8 cellular contexts compared by ENCODE assay signal in the genomic region with DNA sequence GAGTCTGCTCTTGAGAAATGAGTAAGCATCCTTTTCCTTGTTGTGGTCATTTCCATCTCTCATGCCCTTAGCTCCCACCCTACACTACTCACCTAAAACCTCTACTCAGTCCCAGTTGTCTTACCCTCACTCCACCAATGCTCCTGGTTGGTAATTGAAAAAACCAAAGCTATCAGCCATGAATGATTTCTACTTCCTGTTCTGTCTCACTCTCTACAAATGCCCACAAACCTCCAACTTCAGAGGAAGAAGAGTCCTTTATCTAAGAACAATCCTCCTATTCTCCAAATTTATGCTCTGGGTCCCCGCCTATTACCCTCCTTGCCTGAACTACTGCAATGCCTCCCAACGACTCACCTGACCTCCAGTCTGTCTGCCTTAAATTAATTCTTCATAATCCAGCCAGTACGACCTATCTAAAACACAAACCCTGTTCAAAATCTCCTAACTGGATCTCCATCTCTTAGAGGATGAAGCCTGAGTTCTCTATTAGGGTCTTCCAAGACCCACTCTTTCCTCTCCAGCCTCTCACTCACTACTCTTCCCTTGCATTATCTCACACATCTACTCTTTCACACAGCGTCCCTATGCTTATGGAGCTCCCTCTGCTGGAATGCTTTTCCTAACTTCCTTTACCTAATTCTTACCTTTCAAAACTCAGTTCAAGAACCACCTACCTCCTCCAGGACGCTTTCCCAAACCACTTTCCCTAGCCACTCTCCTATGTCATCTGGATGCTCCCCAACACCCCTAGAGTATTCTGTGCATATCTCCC. TPM values are rescaled to one million over a fixed set of nuclear protein-coding genes. Genes with fewer than 3 reads are reported as not detected.
A peak's percentile ranks its signal among the peaks of the same experiment; 100 is the strongest.
DNase-seq lines count a peak whose midpoint lies in the region; ATAC-seq and TF ChIP-seq lines count a peak whose summit lies in the region.

No MANE protein-coding gene starts in this region.

- TF ChIP-seq CTCF in cardiac fibroblast (IDR thresholded peaks at IDR 0.05; ENCODE audit: low read depth, low read length), result peak; percentile 40
- TF ChIP-seq CTCF in nephron (IDR thresholded peaks at IDR 0.05; ENCODE audit: unreplicated experiment in 3 of 3), result peak; percentile 39 to 45 (median 45)
- no peak for TF ChIP-seq CTCF in coronary artery (IDR thresholded peaks at IDR 0.05)

- H3K27me3 Mint-ChIP-seq in activated T-cell treated with anti-CD3 and anti-CD28 coated beads, Interleukin-2, amount 50 U/mL, for 72 hours (ENCODE audit: low read depth), result no peaks in the 10 kb centered on the region
- no peaks in the 10 kb centered on the region for H3K27me3 Mint-ChIP-seq in nephron (ENCODE audit: low read depth)

- no peak overlapping the region for H3K4me3 ChIP-seq in cardiac fibroblast (replicated peaks in 1 of 2; ENCODE audit: low read depth in 2 of 2, low read length in 2 of 2)
- H3K4me3 ChIP-seq in coronary artery, result no peak overlapping the region

- peak; percentile 32 to 40 for ATAC-seq in activated T-cell treated with anti-CD3 and anti-CD28 coated beads, Interleukin-2, amount 50 U/mL, for 72 hours (replicated peaks in 1 of 2)
- peak; percentile 48 for ATAC-seq in HG02610 (IDR thresholded peaks at IDR 0.05; ENCODE audit: unreplicated experiment)

- H3K4me3 Mint-ChIP-seq in activated T-cell treated with anti-CD3 and anti-CD28 coated beads, Interleukin-2, amount 50 U/mL, for 72 hours, result peak overlapping the region; percentile 21 to 57
- H3K4me3 Mint-ChIP-seq in nephron, result peak overlapping the region; percentile 50 to 77 (median 63)

- H3K27ac ChIP-seq in coronary artery, result no peak overlapping the region

- no peaks in the 10 kb centered on the region for H3K9me3 Mint-ChIP-seq in activated T-cell treated with anti-CD3 and anti-CD28 coated beads, Interleukin-2, amount 50 U/mL, for 72 hours
- H3K9me3 Mint-ChIP-seq in nephron, result no peaks in the 10 kb centered on the region

- peaks cover 58% of the 10 kb centered on the region for H3K4me1 Mint-ChIP-seq in activated T-cell treated with anti-CD3 and anti-CD28 coated beads, Interleukin-2, amount 50 U/mL, for 72 hours (ENCODE audit: low read depth)
- H3K4me1 Mint-ChIP-seq in nephron, result peaks cover 24% of the 10 kb centered on the region

- DNase-seq in activated T-cell treated with anti-CD3 and anti-CD28 coated beads, Interleukin-2, amount 50 U/mL, for 72 hours, result no peak
- no peak for DNase-seq in activated T-cell treated with anti-CD3 and anti-CD28 coated beads, Interleukin-2, amount 50 U/mL, for 48 hours
- DNase-seq in NCI-H2227 treated with DMSO at 0.1 percent for 48 hours (lab: John Stamatoyannopoulos, UW) (peak; percentile 4), cardiac fibroblast (ENCODE audit: low read depth in 2 of 2) (peak; percentile 31 to 39), coronary artery (ENCODE audit: low spot score) (no peak)
- no peak for DNase-seq in stimulated activated CD4-positive, alpha-beta T cell treated with anti-CD3 and anti-CD28 coated beads, Interleukin-12 subunit alpha, Interleukin-12 subunit beta, amount 100 ng/mL, for 4 hours

- peaks cover 4 to 16% of the 10 kb centered on the region in 2 donors for H3K36me3 Mint-ChIP-seq in activated T-cell treated with anti-CD3 and anti-CD28 coated beads, Interleukin-2, amount 50 U/mL, for 72 hours (ENCODE audit: insufficient read depth in 2 of 2)
- H3K36me3 Mint-ChIP-seq in nephron (ENCODE audit: low read depth), result peaks cover 28% of the 10 kb centered on the region

- peak overlapping the region; percentile 10 for H3K27ac Mint-ChIP-seq in activated T-cell treated with anti-CD3 and anti-CD28 coated beads, Interleukin-2, amount 50 U/mL, for 72 hours
- peak overlapping the region in 2 of 3 experiments; percentile 1 to 10 for H3K27ac Mint-ChIP-seq in nephron

RNA-seq across cellular contexts. Expression of a gene that starts 2.2 kb away (rescaled TPM):
- total RNA-seq in activated T-cell treated with anti-CD3 and anti-CD28 coated beads, Interleukin-2, amount 50 U/mL, for 72 hours, result 10 to 100 TPM; 28.5 to 29.0 TPM

RNA-seq across cellular contexts. Expression of a gene that starts 2.3 kb away (rescaled TPM):
- total RNA-seq in activated T-cell treated with anti-CD3 and anti-CD28 coated beads, Interleukin-2, amount 50 U/mL, for 72 hours, result 10 to 100 TPM; 31.7 to 34.0 TPM

RNA-seq across cellular contexts. Expression of a gene that starts 10.4 kb away (rescaled TPM):
- total RNA-seq in activated T-cell treated with anti-CD3 and anti-CD28 coated beads, Interleukin-2, amount 50 U/mL, for 72 hours, result 10 to 100 TPM; 11.6 to 12.9 TPM

RNA-seq across cellular contexts. Expression of a gene that starts 12.6 kb away (rescaled TPM):
- 10 to 100 TPM; 21.5 to 23.4 TPM for total RNA-seq in activated T-cell treated with anti-CD3 and anti-CD28 coated beads, Interleukin-2, amount 50 U/mL, for 72 hours

RNA-seq across cellular contexts. Expression of a gene that starts 13.9 kb away (rescaled TPM):
- 10 to 100 TPM; 27.1 to 28.5 TPM for total RNA-seq in activated T-cell treated with anti-CD3 and anti-CD28 coated beads, Interleukin-2, amount 50 U/mL, for 72 hours

Comparison
In these comparisons a context has a peak if more than half of its experiments do, and no peak if none do; other contexts are left out.
1. DNase-seq: peak in NCI-H2227 treated with DMSO at 0.1 percent for 48 hours (single experiment) and cardiac fibroblast (2 of 2); none in activated T-cell treated with anti-CD3 and anti-CD28 coated beads, Interleukin-2, amount 50 U/mL, for 72 hours (0 of 2), activated T-cell treated with anti-CD3 and anti-CD28 coated beads, Interleukin-2, amount 50 U/mL, for 48 hours (0 of 2), stimulated activated CD4-positive, alpha-beta T cell treated with anti-CD3 and anti-CD28 coated beads, Interleukin-12 subunit alpha, Interleukin-12 subunit beta, amount 100 ng/mL, for 4 hours (single experiment) and coronary artery (single experiment).